ENCODE assay signal across 2 cellular contexts in the genomic region with DNA sequence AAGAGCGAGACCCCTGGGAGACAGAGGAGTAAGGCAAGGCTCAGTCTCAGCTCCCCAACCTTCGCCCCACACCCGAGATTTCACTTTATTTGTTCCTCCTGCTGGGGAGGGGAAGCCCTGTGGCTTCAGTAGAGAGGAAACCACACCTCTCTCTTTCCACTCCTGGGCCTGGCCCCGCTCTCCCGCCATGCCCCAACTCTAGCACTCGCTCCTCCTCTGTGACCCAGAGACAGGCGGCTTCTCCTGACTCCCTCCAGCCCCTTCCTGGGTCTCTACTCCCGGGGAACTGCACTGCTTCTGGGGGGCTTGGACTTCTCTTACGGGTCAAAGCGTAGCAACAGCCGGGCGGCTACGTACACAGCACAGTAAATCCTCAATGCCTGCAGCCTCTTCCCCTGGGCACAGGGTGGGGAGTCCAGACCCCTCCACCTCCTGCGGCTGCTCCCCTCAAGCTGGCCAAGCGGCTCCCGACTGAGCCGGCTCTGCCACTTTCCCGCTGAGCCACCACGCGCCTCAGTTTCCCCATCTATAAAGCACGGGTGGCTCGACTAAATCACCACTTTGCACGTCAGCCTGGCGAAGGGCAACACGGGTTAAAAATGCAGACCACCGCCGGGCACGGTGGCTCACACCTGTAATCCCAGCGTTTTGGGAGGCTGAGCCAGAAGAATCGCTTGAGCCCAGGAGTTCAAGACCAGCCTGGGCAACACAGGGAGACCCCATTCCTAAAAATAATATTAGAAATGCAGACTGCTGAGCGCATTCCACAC.
TF ChIP-seq lines count a peak whose summit lies in the region.

No MANE protein-coding gene starts in this region.

TF ChIP-seq in A549, 52 proteins besides CTCF, POLR2A, EP300 and RAD21:
- TF ChIP-seq NR3C1 (IDR thresholded peaks at IDR 0.05) (no peak), CBX2 (IDR thresholded peaks at IDR 0.05; ENCODE audit: borderline replicate concordance, low read depth) (no peak), NPAS2 (CRISPR knock-in tag; IDR thresholded peaks at IDR 0.05; ENCODE audit: borderline replicate concordance) (no peak), CBX8 (IDR thresholded peaks at IDR 0.05) (no peak), POLR2AphosphoS2 (conservative IDR thresholded peaks at IDR 0.05; ENCODE audit: low read length) (no peak), BHLHE40 (IDR thresholded peaks at IDR 0.05; ENCODE audit: low read depth, low read length) (no peak), HOXB13 (CRISPR knock-in tag; IDR thresholded peaks at IDR 0.05; ENCODE audit: low read depth) (no peak), MAZ (IDR thresholded peaks at IDR 0.05; ENCODE audit: borderline replicate concordance, low read depth, low read length) (no peak), FOSL2 (IDR thresholded peaks at IDR 0.05) (no peak), FOSL2 (CRISPR knock-in tag; IDR thresholded peaks at IDR 0.05) (no peak), JUN (IDR thresholded peaks at IDR 0.05) (no peak)
- TF ChIP-seq, protein P1, sequence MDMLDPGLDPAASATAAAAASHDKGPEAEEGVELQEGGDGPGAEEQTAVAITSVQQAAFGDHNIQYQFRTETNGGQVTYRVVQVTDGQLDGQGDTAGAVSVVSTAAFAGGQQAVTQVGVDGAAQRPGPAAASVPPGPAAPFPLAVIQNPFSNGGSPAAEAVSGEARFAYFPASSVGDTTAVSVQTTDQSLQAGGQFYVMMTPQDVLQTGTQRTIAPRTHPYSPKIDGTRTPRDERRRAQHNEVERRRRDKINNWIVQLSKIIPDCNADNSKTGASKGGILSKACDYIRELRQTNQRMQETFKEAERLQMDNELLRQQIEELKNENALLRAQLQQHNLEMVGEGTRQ (IDR thresholded peaks at IDR 0.05): no peak

TF ChIP-seq in HCT116, 20 proteins besides CTCF, POLR2A, EP300 and RAD21:
- TF ChIP-seq EZH2phosphoT487 (IDR thresholded peaks at IDR 0.05; ENCODE audit: borderline replicate concordance) (no peak), YY1 (IDR thresholded peaks at IDR 0.05; ENCODE audit: extremely low read depth, insufficient replicate concordance, low read depth, low read length) (no peak), ELF1 (IDR thresholded peaks at IDR 0.05; ENCODE audit: borderline replicate concordance, low read depth) (no peak), ZNF274 (IDR thresholded peaks at IDR 0.05; ENCODE audit: low read depth, low read length) (no peak), POLR2AphosphoS5 (IDR thresholded peaks at IDR 0.05; ENCODE audit: low read depth, low read length) (no peak), SIN3A (IDR thresholded peaks at IDR 0.05; ENCODE audit: low read depth) (no peak), TCF7L2 (IDR thresholded peaks at IDR 0.05; ENCODE audit: borderline replicate concordance, extremely low read depth, insufficient read depth, insufficient read length) (no peak), ZFX (IDR thresholded peaks at IDR 0.05) (no peak), SP1 (IDR thresholded peaks at IDR 0.05; ENCODE audit: low read depth) (no peak), JUND (IDR thresholded peaks at IDR 0.05) (no peak)
- TF ChIP-seq, protein P2, sequence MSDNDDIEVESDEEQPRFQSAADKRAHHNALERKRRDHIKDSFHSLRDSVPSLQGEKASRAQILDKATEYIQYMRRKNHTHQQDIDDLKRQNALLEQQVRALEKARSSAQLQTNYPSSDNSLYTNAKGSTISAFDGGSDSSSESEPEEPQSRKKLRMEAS (IDR thresholded peaks at IDR 0.05): no peak
- TF ChIP-seq, protein P3, sequence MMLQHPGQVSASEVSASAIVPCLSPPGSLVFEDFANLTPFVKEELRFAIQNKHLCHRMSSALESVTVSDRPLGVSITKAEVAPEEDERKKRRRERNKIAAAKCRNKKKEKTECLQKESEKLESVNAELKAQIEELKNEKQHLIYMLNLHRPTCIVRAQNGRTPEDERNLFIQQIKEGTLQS (IDR thresholded peaks at IDR 0.05): no peak
- TF ChIP-seq, protein P4, sequence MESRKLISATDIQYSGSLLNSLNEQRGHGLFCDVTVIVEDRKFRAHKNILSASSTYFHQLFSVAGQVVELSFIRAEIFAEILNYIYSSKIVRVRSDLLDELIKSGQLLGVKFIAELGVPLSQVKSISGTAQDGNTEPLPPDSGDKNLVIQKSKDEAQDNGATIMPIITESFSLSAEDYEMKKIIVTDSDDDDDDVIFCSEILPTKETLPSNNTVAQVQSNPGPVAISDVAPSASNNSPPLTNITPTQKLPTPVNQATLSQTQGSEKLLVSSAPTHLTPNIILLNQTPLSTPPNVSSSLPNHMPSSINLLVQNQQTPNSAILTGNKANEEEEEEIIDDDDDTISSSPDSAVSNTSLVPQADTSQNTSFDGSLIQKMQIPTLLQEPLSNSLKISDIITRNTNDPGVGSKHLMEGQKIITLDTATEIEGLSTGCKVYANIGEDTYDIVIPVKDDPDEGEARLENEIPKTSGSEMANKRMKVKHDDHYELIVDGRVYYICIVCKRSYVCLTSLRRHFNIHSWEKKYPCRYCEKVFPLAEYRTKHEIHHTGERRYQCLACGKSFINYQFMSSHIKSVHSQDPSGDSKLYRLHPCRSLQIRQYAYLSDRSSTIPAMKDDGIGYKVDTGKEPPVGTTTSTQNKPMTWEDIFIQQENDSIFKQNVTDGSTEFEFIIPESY (IDR thresholded peaks at IDR 0.05; ENCODE audit: extremely low read depth, insufficient replicate concordance, low read length): no peak
